ENCODE assay signal across 1 cellular context in genomic region chr2:3620834-3621233, GRCh38.
TF ChIP-seq lines count a peak whose summit lies in the region.

No MANE protein-coding gene starts in this region.

TF ChIP-seq in HepG2, 621 proteins besides CTCF, POLR2A, EP300 and RAD21 (continued from another document and continues in another):
- TF ChIP-seq, protein P1, sequence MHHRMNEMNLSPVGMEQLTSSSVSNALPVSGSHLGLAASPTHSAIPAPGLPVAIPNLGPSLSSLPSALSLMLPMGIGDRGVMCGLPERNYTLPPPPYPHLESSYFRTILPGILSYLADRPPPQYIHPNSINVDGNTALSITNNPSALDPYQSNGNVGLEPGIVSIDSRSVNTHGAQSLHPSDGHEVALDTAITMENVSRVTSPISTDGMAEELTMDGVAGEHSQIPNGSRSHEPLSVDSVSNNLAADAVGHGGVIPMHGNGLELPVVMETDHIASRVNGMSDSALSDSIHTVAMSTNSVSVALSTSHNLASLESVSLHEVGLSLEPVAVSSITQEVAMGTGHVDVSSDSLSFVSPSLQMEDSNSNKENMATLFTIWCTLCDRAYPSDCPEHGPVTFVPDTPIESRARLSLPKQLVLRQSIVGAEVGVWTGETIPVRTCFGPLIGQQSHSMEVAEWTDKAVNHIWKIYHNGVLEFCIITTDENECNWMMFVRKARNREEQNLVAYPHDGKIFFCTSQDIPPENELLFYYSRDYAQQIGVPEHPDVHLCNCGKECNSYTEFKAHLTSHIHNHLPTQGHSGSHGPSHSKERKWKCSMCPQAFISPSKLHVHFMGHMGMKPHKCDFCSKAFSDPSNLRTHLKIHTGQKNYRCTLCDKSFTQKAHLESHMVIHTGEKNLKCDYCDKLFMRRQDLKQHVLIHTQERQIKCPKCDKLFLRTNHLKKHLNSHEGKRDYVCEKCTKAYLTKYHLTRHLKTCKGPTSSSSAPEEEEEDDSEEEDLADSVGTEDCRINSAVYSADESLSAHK (CRISPR knock-in tag; IDR thresholded peaks at IDR 0.05; ENCODE audit: borderline replicate concordance), result no peak
- TF ChIP-seq PBX3 (CRISPR knock-in tag; IDR thresholded peaks at IDR 0.05; ENCODE audit: borderline replicate concordance) (no peak), ZNF549 (CRISPR knock-in tag; IDR thresholded peaks at IDR 0.05) (no peak), ZNF12 (CRISPR knock-in tag; IDR thresholded peaks at IDR 0.05) (no peak), RBM39 (IDR thresholded peaks at IDR 0.05; ENCODE audit: low read depth, low read length, poor library complexity, severe bottlenecking) (no peak), MXI1 (IDR thresholded peaks at IDR 0.05; ENCODE audit: borderline replicate concordance, low read depth, low read length) (no peak), SP2 (CRISPR knock-in tag; IDR thresholded peaks at IDR 0.05) (no peak), NR1H2 (CRISPR knock-in tag; IDR thresholded peaks at IDR 0.05; ENCODE audit: borderline replicate concordance, low read depth) (no peak), CHD2 (IDR thresholded peaks at IDR 0.05; ENCODE audit: low read depth, low read length) (no peak), NR2F2 (IDR thresholded peaks at IDR 0.05; ENCODE audit: borderline replicate concordance, low read depth) (peak; percentile 90), IRF2 (CRISPR knock-in tag; IDR thresholded peaks at IDR 0.05) (no peak; the same call in 1 of the 2 replicates), CBX2 (IDR thresholded peaks at IDR 0.05; ENCODE audit: low read depth, low read length) (0 out of 2 replicates have a peak, but pooled peaks have one; percentile 0), CBX2 (CRISPR knock-in tag; IDR thresholded peaks at IDR 0.05; ENCODE audit: low read depth) (no peak), ZFP90 (CRISPR knock-in tag; IDR thresholded peaks at IDR 0.05; ENCODE audit: borderline replicate concordance) (no peak), ZMYM2 (CRISPR knock-in tag; IDR thresholded peaks at IDR 0.05) (no peak), FOXK2 (IDR thresholded peaks at IDR 0.05) (peak; percentile 38; the same call in 1 of the 2 replicates), ADNP (CRISPR knock-in tag; IDR thresholded peaks at IDR 0.05) (no peak), MAZ (IDR thresholded peaks at IDR 0.05; ENCODE audit: borderline replicate concordance, low read depth, low read length) (no peak), MAZ (CRISPR knock-in tag; IDR thresholded peaks at IDR 0.05; ENCODE audit: low read depth) (no peak), ZNF652 (CRISPR knock-in tag; IDR thresholded peaks at IDR 0.05; ENCODE audit: borderline replicate concordance, low read depth) (no peak), ZNF703 (CRISPR knock-in tag; IDR thresholded peaks at IDR 0.05; ENCODE audit: borderline replicate concordance) (no peak), MIER2 (CRISPR knock-in tag; IDR thresholded peaks at IDR 0.05) (no peak), MXD3 (CRISPR knock-in tag; IDR thresholded peaks at IDR 0.05) (no peak), CBX5 (CRISPR knock-in tag; IDR thresholded peaks at IDR 0.05; ENCODE audit: borderline replicate concordance) (no peak), ZFP36 (IDR thresholded peaks at IDR 0.05; ENCODE audit: borderline replicate concordance, low read depth, low read length, partially characterized antibody) (peak; percentile 86), ZNF484 (CRISPR knock-in tag; IDR thresholded peaks at IDR 0.05; ENCODE audit: borderline replicate concordance, low read depth) (no peak), ZMYM4 (CRISPR knock-in tag; IDR thresholded peaks at IDR 0.05) (no peak), YEATS4 (CRISPR knock-in tag; IDR thresholded peaks at IDR 0.05; ENCODE audit: borderline replicate concordance) (no peak), ZNF770 (CRISPR knock-in tag; IDR thresholded peaks at IDR 0.05) (no peak), HNRNPK (IDR thresholded peaks at IDR 0.05; ENCODE audit: low read depth, low read length, poor library complexity, severe bottlenecking) (no peak), ZNF124 (CRISPR knock-in tag; IDR thresholded peaks at IDR 0.05) (no peak), CENPX (CRISPR knock-in tag; IDR thresholded peaks at IDR 0.05) (no peak), ESRRA (CRISPR knock-in tag; IDR thresholded peaks at IDR 0.05; ENCODE audit: low read depth) (no peak), PLRG1 (conservative IDR thresholded peaks at IDR 0.05) (no peak), ZNF709 (CRISPR knock-in tag; IDR thresholded peaks at IDR 0.05) (no peak), ZMYM3 (CRISPR knock-in tag; IDR thresholded peaks at IDR 0.05) (no peak), POGK (CRISPR knock-in tag; conservative IDR thresholded peaks at IDR 0.05) (no peak), CAMTA2 (CRISPR knock-in tag; IDR thresholded peaks at IDR 0.05; ENCODE audit: borderline replicate concordance) (no peak), ZKSCAN8 (CRISPR knock-in tag; IDR thresholded peaks at IDR 0.05; ENCODE audit: borderline replicate concordance) (no peak; the same call in 1 of the 2 replicates), ZFP36L2 (CRISPR knock-in tag; IDR thresholded peaks at IDR 0.05) (no peak), SETDB1 (CRISPR knock-in tag; IDR thresholded peaks at IDR 0.05; ENCODE audit: borderline replicate concordance) (no peak), NFRKB (IDR thresholded peaks at IDR 0.05) (no peak), TAF15 (IDR thresholded peaks at IDR 0.05; ENCODE audit: low read depth, low read length, poor library complexity, severe bottlenecking) (no peak)
- TF ChIP-seq, protein P2, sequence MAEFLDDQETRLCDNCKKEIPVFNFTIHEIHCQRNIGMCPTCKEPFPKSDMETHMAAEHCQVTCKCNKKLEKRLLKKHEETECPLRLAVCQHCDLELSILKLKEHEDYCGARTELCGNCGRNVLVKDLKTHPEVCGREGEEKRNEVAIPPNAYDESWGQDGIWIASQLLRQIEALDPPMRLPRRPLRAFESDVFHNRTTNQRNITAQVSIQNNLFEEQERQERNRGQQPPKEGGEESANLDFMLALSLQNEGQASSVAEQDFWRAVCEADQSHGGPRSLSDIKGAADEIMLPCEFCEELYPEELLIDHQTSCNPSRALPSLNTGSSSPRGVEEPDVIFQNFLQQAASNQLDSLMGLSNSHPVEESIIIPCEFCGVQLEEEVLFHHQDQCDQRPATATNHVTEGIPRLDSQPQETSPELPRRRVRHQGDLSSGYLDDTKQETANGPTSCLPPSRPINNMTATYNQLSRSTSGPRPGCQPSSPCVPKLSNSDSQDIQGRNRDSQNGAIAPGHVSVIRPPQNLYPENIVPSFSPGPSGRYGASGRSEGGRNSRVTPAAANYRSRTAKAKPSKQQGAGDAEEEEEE (CRISPR knock-in tag; IDR thresholded peaks at IDR 0.05; ENCODE audit: borderline replicate concordance), result no peak
- TF ChIP-seq, protein P3, sequence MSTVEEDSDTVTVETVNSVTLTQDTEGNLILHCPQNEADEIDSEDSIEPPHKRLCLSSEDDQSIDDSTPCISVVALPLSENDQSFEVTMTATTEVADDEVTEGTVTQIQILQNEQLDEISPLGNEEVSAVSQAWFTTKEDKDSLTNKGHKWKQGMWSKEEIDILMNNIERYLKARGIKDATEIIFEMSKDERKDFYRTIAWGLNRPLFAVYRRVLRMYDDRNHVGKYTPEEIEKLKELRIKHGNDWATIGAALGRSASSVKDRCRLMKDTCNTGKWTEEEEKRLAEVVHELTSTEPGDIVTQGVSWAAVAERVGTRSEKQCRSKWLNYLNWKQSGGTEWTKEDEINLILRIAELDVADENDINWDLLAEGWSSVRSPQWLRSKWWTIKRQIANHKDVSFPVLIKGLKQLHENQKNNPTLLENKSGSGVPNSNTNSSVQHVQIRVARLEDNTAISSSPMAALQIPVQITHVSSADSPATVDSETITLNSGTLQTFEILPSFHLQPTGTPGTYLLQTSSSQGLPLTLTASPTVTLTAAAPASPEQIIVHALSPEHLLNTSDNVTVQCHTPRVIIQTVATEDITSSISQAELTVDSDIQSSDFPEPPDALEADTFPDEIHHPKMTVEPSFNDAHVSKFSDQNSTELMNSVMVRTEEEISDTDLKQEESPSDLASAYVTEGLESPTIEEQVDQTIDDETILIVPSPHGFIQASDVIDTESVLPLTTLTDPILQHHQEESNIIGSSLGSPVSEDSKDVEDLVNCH (CRISPR knock-in tag; IDR thresholded peaks at IDR 0.05), result no peak
- TF ChIP-seq, protein P4, sequence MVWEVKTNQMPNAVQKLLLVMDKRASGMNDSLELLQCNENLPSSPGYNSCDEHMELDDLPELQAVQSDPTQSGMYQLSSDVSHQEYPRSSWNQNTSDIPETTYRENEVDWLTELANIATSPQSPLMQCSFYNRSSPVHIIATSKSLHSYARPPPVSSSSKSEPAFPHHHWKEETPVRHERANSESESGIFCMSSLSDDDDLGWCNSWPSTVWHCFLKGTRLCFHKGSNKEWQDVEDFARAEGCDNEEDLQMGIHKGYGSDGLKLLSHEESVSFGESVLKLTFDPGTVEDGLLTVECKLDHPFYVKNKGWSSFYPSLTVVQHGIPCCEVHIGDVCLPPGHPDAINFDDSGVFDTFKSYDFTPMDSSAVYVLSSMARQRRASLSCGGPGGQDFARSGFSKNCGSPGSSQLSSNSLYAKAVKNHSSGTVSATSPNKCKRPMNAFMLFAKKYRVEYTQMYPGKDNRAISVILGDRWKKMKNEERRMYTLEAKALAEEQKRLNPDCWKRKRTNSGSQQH (CRISPR knock-in tag; IDR thresholded peaks at IDR 0.05; ENCODE audit: low read depth), result no peak
- TF ChIP-seq, protein P5, sequence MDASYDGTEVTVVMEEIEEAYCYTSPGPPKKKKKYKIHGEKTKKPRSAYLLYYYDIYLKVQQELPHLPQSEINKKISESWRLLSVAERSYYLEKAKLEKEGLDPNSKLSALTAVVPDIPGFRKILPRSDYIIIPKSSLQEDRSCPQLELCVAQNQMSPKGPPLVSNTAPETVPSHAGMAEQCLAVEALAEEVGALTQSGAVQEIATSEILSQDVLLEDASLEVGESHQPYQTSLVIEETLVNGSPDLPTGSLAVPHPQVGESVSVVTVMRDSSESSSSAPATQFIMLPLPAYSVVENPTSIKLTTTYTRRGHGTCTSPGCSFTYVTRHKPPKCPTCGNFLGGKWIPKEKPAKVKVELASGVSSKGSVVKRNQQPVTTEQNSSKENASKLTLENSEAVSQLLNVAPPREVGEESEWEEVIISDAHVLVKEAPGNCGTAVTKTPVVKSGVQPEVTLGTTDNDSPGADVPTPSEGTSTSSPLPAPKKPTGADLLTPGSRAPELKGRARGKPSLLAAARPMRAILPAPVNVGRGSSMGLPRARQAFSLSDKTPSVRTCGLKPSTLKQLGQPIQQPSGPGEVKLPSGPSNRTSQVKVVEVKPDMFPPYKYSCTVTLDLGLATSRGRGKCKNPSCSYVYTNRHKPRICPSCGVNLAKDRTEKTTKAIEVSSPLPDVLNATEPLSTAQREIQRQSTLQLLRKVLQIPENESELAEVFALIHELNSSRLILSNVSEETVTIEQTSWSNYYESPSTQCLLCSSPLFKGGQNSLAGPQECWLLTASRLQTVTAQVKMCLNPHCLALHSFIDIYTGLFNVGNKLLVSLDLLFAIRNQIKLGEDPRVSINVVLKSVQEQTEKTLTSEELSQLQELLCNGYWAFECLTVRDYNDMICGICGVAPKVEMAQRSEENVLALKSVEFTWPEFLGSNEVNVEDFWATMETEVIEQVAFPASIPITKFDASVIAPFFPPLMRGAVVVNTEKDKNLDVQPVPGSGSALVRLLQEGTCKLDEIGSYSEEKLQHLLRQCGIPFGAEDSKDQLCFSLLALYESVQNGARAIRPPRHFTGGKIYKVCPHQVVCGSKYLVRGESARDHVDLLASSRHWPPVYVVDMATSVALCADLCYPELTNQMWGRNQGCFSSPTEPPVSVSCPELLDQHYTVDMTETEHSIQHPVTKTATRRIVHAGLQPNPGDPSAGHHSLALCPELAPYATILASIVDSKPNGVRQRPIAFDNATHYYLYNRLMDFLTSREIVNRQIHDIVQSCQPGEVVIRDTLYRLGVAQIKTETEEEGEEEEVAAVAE (CRISPR knock-in tag; IDR thresholded peaks at IDR 0.05; ENCODE audit: borderline replicate concordance), result no peak
- TF ChIP-seq, protein P6, sequence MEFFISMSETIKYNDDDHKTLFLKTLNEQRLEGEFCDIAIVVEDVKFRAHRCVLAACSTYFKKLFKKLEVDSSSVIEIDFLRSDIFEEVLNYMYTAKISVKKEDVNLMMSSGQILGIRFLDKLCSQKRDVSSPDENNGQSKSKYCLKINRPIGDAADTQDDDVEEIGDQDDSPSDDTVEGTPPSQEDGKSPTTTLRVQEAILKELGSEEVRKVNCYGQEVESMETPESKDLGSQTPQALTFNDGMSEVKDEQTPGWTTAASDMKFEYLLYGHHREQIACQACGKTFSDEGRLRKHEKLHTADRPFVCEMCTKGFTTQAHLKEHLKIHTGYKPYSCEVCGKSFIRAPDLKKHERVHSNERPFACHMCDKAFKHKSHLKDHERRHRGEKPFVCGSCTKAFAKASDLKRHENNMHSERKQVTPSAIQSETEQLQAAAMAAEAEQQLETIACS (CRISPR knock-in tag; IDR thresholded peaks at IDR 0.05), result no peak
